Comparison of ENCODE assay signal across 16 cellular contexts in genomic region chr1:170356585-170356984, GRCh38.
"Had no signal": no experiment of that assay in that cellular context is flagged by ENCODE, and none has a peak within 500 bp of the region (broad histone marks: within the 10 kb centered on the region; RNA-seq: fewer than 3 reads in every experiment).

No MANE protein-coding gene starts in this region.

- ATAC-seq: activated CD8-positive, alpha-beta T cell treated with anti-CD3 and anti-CD28 coated beads, Interleukin-2, amount 10 ng/mL, durations not matched to agents 7 days and 5 days; activated naive CD8-positive, alpha-beta T cell treated with anti-CD3 and anti-CD28 coated beads, Interleukin-2, amount 50 U/mL, for 24 hours; heart left ventricle; left cardiac atrium; natural killer cell treated with Interleukin-12 subunit alpha and Interleukin-12 subunit beta and Interleukin-15 and Interleukin-18, amount 100 ng/mL, for 72 hours had no signal

- H3K4me3 ChIP-seq: heart left ventricle, prostate gland, spleen, tibial artery had no signal

- H3K27me3 ChIP-seq: heart left ventricle, spleen, tibial artery had no signal

- H3K36me3 ChIP-seq: heart left ventricle, prostate gland, spleen, tibial artery had no signal

- H3K4me1 ChIP-seq: prostate gland, spleen had no signal

- DNase-seq: activated CD4-positive, alpha-beta T cell treated with anti-CD3 and anti-CD28 coated beads for 1 hour; activated CD4-positive, alpha-beta T cell treated with anti-CD3 and anti-CD28 coated beads, Interleukin-2, amount 50 U/mL, for 1 hour; activated CD8-positive, alpha-beta T cell treated with anti-CD3 and anti-CD28 coated beads, Interleukin-2, amount 10 ng/mL, durations not matched to agents 7 days and 5 days; activated gamma-delta T cell; activated naive CD4-positive, alpha-beta T cell treated with anti-CD3 and anti-CD28 coated beads, Interleukin-2, amount 50 U/mL, for 16 hours; activated naive CD8-positive, alpha-beta T cell treated with anti-CD3 and anti-CD28 coated beads, Interleukin-2, amount 50 U/mL, for 24 hours; cerebellar nuclear complex; cortex of kidney; heart left ventricle; islet precursor cell; left cardiac atrium; spleen; tibial artery had no signal

- H3K27ac ChIP-seq: epithelial cell of prostate, heart left ventricle, prostate gland, spleen, tibial artery had no signal
